In the genomic region with DNA sequence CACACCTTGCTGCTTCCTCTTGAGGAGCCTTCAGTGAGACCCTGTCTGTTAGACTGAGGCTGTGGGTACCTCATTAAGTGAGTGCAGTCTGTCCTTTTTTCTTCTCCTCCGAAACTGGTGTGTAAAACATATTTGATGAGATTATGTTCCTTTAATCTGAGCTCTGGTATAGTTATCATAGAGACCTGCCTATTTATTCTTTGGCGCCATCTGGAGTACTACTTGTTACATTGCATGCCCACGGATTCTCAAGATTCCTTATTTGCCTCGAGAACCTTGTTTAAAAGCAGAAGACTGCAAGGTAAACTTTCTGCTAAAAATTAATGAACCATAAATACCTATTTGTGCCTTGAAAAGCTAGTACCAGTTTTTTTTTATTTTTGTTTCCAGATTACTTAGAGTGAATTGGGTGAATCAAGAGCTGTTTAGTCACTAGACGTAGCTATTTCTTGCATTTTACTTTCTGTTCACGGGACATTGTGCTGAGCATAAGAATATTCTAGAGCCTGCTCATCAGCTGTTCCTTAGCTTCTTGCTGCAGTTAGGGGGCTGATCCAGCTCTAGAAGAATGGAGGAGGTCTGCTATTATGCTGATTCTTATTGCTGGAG, we compare ENCODE assay signal across 1 cellular context.
A peak's percentile ranks its signal among the peaks of the same experiment; 100 is the strongest.
TF ChIP-seq lines count a peak whose summit lies in the region.

No MANE protein-coding gene starts in this region.

TF ChIP-seq in GM12878, 131 proteins besides CTCF, POLR2A, EP300 and RAD21 (continued from another document):
- TF ChIP-seq NFIC (IDR thresholded peaks at IDR 0.05; ENCODE audit: low read depth, low read length) = no peak
- TF ChIP-seq SMC3 (IDR thresholded peaks at IDR 0.05; ENCODE audit: borderline replicate concordance, low read length) = peak; percentile 58; the same call in 1 of the 2 replicates
TF ChIP-seq in GM12878: peak in this region for 1.
